In the genomic region with DNA sequence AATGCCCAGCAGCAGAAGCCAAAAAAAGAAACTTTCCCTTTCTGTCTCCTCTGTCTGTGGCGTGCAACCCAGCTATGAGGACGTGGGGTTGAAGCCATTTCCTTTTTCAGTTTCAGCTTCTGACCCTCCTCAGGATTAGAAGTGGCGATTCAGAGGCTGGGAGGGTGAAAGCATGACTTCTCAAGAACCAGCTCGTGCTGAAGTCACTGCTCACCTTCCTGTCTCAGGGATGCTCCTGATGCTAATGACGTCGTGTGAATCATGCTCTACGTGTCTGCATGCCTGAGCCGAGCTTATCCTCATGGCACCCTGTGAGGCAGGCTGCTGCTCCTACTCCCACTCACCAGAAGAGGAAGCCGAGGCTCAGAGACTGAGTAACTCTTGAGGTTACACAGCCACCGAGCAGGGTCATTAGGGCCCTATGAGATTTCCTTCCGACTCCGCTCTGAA, we compare ENCODE assay signal across 8 cellular contexts. TPM values are rescaled to one million over a fixed set of nuclear protein-coding genes. Genes with fewer than 3 reads are reported as not detected.
DNase-seq lines count a peak whose midpoint lies in the region; ATAC-seq and TF ChIP-seq lines count a peak whose summit lies in the region.

No MANE protein-coding gene starts in this region.

- CTCF ChIA-PET in PC-3 (lab: Charles Lee) = no interaction called here

- H4K20me1 ChIP-seq in PC-3 (ENCODE audit: low read length) = no peaks in the 10 kb centered on the region

- intact Hi-C loops in PC-3 (cut with micrococcal nuclease) = no loop called here

- H3F3A ChIP-seq in PC-3 (ENCODE audit: low read length, unreplicated experiment) = no peaks in the 10 kb centered on the region

- DNase-seq in AG08396 (ENCODE audit: low spot score) (peak; percentile 36), PC-3 (peak; percentile 41), globus pallidus (ENCODE audit: low spot score) (peak; percentile 21), LoVo (ENCODE audit: low spot score) (no peak), GOT3 (lab: John Stamatoyannopoulos, UW) (no peak)

- H3K9me3 ChIP-seq in PC-3 (ENCODE audit: low read length) = no peaks in the 10 kb centered on the region

- POLR2A ChIA-PET in PC-3 (lab: Charles Lee; ENCODE audit: unreplicated experiment) = no interaction called here

- no peaks in the 10 kb centered on the region for H3K36me3 ChIP-seq in PC-3 (ENCODE audit: low read depth, low read length)

- TF ChIP-seq CTCF in PC-3 (conservative IDR thresholded peaks at IDR 0.05; ENCODE audit: low read depth, low read length) = no peak

- H3K79me2 ChIP-seq in PC-3 (ENCODE audit: low read length) = no peaks in the 10 kb centered on the region

- BruUV-seq in PC-3 (replicated peaks; lab: Mats Ljungman, UMichigan) = no TSS peak

- H3K4me1 ChIP-seq in PC-3 (ENCODE audit: insufficient read depth, low read length) = no peaks in the 10 kb centered on the region

- peaks cover 43% of the 10 kb centered on the region for H3K27me3 ChIP-seq in PC-3 (ENCODE audit: low read length)

- no peak overlapping the region for H3K4me3 ChIP-seq in PC-3 (ENCODE audit: low read length)

- no peak overlapping the region; the same call in 1 of the 2 replicates for H2AFZ ChIP-seq in PC-3 (ENCODE audit: low read length)

- no peak overlapping the region for H3K4me2 ChIP-seq in PC-3 (ENCODE audit: low read length)

- H3K9me2 ChIP-seq in PC-3 (replicated peaks; ENCODE audit: low read length) = no peaks in the 10 kb centered on the region

- no peak overlapping the region for H3K27ac ChIP-seq in PC-3 (ENCODE audit: low read length)

- H3K9ac ChIP-seq in PC-3 (ENCODE audit: low read length) = no peak overlapping the region

- ATAC-seq in GM18858 (IDR thresholded peaks at IDR 0.05; ENCODE audit: unreplicated experiment) (peak; percentile 74), HG02870 (IDR thresholded peaks at IDR 0.05; ENCODE audit: unreplicated experiment) (peak; percentile 71), PC-3 (no peak), HG02840 (IDR thresholded peaks at IDR 0.05; ENCODE audit: low FRiP score, unreplicated experiment) (no peak)

RNA-seq across cellular contexts. Expression of gene LPO, which starts 5.7 kb away (rescaled TPM):
- total RNA-seq in PC-3 (2014; rRNA removed) = not detected in 2 replicates

RNA-seq across cellular contexts. Expression of gene MKS1, which starts 13.7 kb away (rescaled TPM):
- 23.9 and 33.1 TPM in 2 replicates for total RNA-seq in PC-3 (2014; rRNA removed)

RNA-seq across cellular contexts. Expression of gene EPX, which starts 40.2 kb away (rescaled TPM):
- total RNA-seq in PC-3 (2014; rRNA removed) = not detected in 2 replicates

RNA-seq across cellular contexts. Expression of gene MPO, which starts 48.0 kb away (rescaled TPM):
- total RNA-seq in PC-3 (2014; rRNA removed) = not detected in 2 replicates

Comparison
In these comparisons a context has a peak if more than half of its experiments do, and no peak if none do; other contexts are left out.
1. DNase-seq: peak in AG08396 (single experiment), PC-3 (single experiment) and globus pallidus (single experiment); none in LoVo (single experiment) and GOT3 (single experiment).
2. ATAC-seq: peak in GM18858 (single experiment) and HG02870 (single experiment); none in PC-3 (single experiment) and HG02840 (single experiment).